Comparison of ENCODE assay signal across 1 cellular context in genomic region chr2:101307503-101307902, GRCh38.
TF ChIP-seq lines count a peak whose summit lies in the region.

No MANE protein-coding gene starts in this region.

TF ChIP-seq in neural cell, 6 proteins besides CTCF, POLR2A, EP300 and RAD21 (continued from another document):
- TF ChIP-seq REST (IDR thresholded peaks at IDR 0.05; ENCODE audit: borderline replicate concordance): no peak
- TF ChIP-seq EZH2 (IDR thresholded peaks at IDR 0.05; ENCODE audit: borderline replicate concordance, insufficient read depth, low read length, poor library complexity, severe bottlenecking): no peak
- no peak for TF ChIP-seq POLR2AphosphoS5 (IDR thresholded peaks at IDR 0.05)
TF ChIP-seq in neural cell: peak in this region for 0.
